17 cellular contexts compared by ENCODE assay signal in the genomic region with DNA sequence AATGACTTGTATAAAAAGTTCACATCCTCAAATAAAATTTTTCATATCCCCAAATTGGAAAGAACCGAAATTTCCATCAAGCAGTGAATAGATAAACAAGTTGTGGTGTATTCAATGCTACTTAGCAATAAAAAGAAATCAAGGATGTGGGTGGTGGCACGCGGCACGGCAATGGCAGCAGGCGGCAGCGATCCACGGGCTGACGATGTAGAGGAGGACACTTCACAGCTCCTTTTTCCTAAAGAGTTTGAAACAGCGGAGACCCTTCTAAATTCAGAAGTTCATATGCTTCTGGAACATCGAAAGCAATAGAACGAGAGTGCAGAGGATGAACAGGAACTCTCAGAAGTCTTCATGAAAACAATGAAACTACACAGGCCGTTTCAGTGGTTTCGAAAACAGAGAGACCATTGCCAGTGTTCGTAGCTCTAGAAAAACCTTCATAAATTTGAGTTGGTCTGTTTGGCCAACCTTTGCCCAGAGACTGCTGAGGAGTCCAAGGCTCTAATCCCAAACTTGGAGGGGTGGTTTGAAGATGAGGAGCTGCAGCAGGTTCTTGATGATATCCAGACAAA. TPM values are rescaled to one million over a fixed set of nuclear protein-coding genes. Genes with fewer than 3 reads are reported as not detected.
A peak's percentile ranks its signal among the peaks of the same experiment; 100 is the strongest.
DNase-seq lines count a peak whose midpoint lies in the region; ATAC-seq lines count a peak whose summit lies in the region.
"Had no signal": no experiment of that assay in that cellular context is flagged by ENCODE, and none has a peak within 500 bp of the region (broad histone marks: within the 10 kb centered on the region; RNA-seq: fewer than 3 reads in every experiment).

No MANE protein-coding gene starts in this region.

- peaks cover 28% of the 10 kb centered on the region for H3K4me1 Mint-ChIP-seq in activated CD4-positive, alpha-beta T cell treated with anti-CD3 and anti-CD28 coated beads, Interleukin-2, amount 10 ng/mL, durations not matched to agents 24 days and 14 days

- peak overlapping the region; percentile 80 for H3K27ac Mint-ChIP-seq in activated CD4-positive, alpha-beta T cell treated with anti-CD3 and anti-CD28 coated beads, Interleukin-2, amount 10 ng/mL, durations not matched to agents 24 days and 14 days

- H3K27ac ChIP-seq in thymus (ENCODE audit: low read depth) = peak overlapping the region; percentile 80
- H3K27ac ChIP-seq: dorsolateral prefrontal cortex, neutrophil had no signal

- H3K9me3 ChIP-seq in thymus (ENCODE audit: control insufficient read depth) = no peaks in the 10 kb centered on the region
- H3K9me3 ChIP-seq: neutrophil had no signal

- peaks cover 16% of the 10 kb centered on the region for H3K36me3 Mint-ChIP-seq in activated CD4-positive, alpha-beta T cell treated with anti-CD3 and anti-CD28 coated beads, Interleukin-2, amount 10 ng/mL, durations not matched to agents 24 days and 14 days (ENCODE audit: low read depth)

- H3K9me3 Mint-ChIP-seq in activated CD4-positive, alpha-beta T cell treated with anti-CD3 and anti-CD28 coated beads, Interleukin-2, amount 10 ng/mL, durations not matched to agents 24 days and 14 days = peaks cover 27% of the 10 kb centered on the region

- peaks cover 5% of the 10 kb centered on the region for H3K27me3 Mint-ChIP-seq in activated CD4-positive, alpha-beta T cell treated with anti-CD3 and anti-CD28 coated beads, Interleukin-2, amount 10 ng/mL, durations not matched to agents 24 days and 14 days

- peak overlapping the region; percentile 73 for H3K4me3 Mint-ChIP-seq in activated CD4-positive, alpha-beta T cell treated with anti-CD3 and anti-CD28 coated beads, Interleukin-2, amount 10 ng/mL, durations not matched to agents 24 days and 14 days

- no peak for ATAC-seq in HG03521 (IDR thresholded peaks at IDR 0.05; ENCODE audit: unreplicated experiment)
- ATAC-seq: left lobe of liver had no signal

- intact Hi-C loops in activated CD4-positive, alpha-beta T cell treated with anti-CD3 and anti-CD28 coated beads, Interleukin-2, amount 10 ng/mL, durations not matched to agents 24 days and 14 days (cut with micrococcal nuclease) = loop anchor here (5.0 kb wide), 1 partner anchor 78 kb away; no protein-coding TSS in a partner anchor

- H3K36me3 ChIP-seq in thymus (ENCODE audit: control insufficient read depth, insufficient read depth) = no peaks in the 10 kb centered on the region
- H3K36me3 ChIP-seq: neutrophil had no signal

- peak; percentile 16 for DNase-seq in stimulated activated CD4-positive, alpha-beta T cell treated with anti-CD3 and anti-CD28 coated beads, Interleukin-4, amount 100 ng/mL, for 1 hour
- no peak for DNase-seq in stimulated activated CD4-positive, alpha-beta T cell treated with anti-CD3 and anti-CD28 coated beads, Interleukin-12 subunit alpha, Interleukin-12 subunit beta, amount 100 ng/mL, for 4 hours
- DNase-seq in activated CD4-positive, alpha-beta T cell treated with anti-CD3 and anti-CD28 coated beads, Interleukin-2, amount 10 ng/mL, durations not matched to agents 24 days and 14 days = peak; percentile 78
- peak; percentile 26 for DNase-seq in activated naive CD4-positive, alpha-beta T cell treated with anti-CD3 and anti-CD28 coated beads, Interleukin-2, amount 50 U/mL, for 16 hours
- DNase-seq in HK-2 (ENCODE audit: unreplicated experiment) (no peak), OCI-M2 (lab: John Stamatoyannopoulos, UW; ENCODE audit: unreplicated experiment) (no peak)
- DNase-seq: dorsolateral prefrontal cortex, midbrain, NCI-H187, NCI-H510A had no signal

- 91% methylated on average over 14 of the region's 14 CpGs for WGBS in thymus

- peaks cover 12% of the 10 kb centered on the region for H3K4me1 ChIP-seq in thymus (ENCODE audit: control insufficient read depth, insufficient read depth, low read length)

- no peaks in the 10 kb centered on the region for H3K27me3 ChIP-seq in thymus (ENCODE audit: control insufficient read depth, insufficient read depth)
- H3K27me3 ChIP-seq: neutrophil had no signal

- no peak overlapping the region for H3K4me3 ChIP-seq in thymus (ENCODE audit: low read length)
- H3K4me3 ChIP-seq: dorsolateral prefrontal cortex had no signal

RNA-seq across cellular contexts. Expression of a gene that starts 9.8 kb away (rescaled TPM):
- 0.23 TPM in 1 of 2 replicates, not detected in the other for total RNA-seq in activated CD4-positive, alpha-beta T cell treated with anti-CD3 and anti-CD28 coated beads, Interleukin-2, amount 10 ng/mL, durations not matched to agents 24 days and 14 days
- polyA plus RNA-seq in thymus = 0.30 TPM
- total RNA-seq: dorsolateral prefrontal cortex, left lobe of liver, renal cortical epithelial cell, subcutaneous adipose tissue had no signal

RNA-seq across cellular contexts. Expression of a gene that starts 17.6 kb away (rescaled TPM):
- not detected in 2 replicates for total RNA-seq in activated CD4-positive, alpha-beta T cell treated with anti-CD3 and anti-CD28 coated beads, Interleukin-2, amount 10 ng/mL, durations not matched to agents 24 days and 14 days
- 2.7 TPM for polyA plus RNA-seq in thymus
- total RNA-seq: bronchial epithelial cell, renal cortical epithelial cell, subcutaneous adipose tissue had no signal

RNA-seq across cellular contexts. Expression of a gene that starts 57.2 kb away (rescaled TPM):
- not detected in 2 replicates for total RNA-seq in activated CD4-positive, alpha-beta T cell treated with anti-CD3 and anti-CD28 coated beads, Interleukin-2, amount 10 ng/mL, durations not matched to agents 24 days and 14 days
- polyA plus RNA-seq in thymus = 0.11 TPM
- total RNA-seq: bronchial epithelial cell, dorsolateral prefrontal cortex, left lobe of liver, renal cortical epithelial cell, subcutaneous adipose tissue had no signal

Comparison
In these comparisons a context has a peak if more than half of its experiments do, and no peak if none do; other contexts are left out.
1. DNase-seq: peak in stimulated activated CD4-positive, alpha-beta T cell treated with anti-CD3 and anti-CD28 coated beads, Interleukin-4, amount 100 ng/mL, for 1 hour (single experiment), activated CD4-positive, alpha-beta T cell treated with anti-CD3 and anti-CD28 coated beads, Interleukin-2, amount 10 ng/mL, durations not matched to agents 24 days and 14 days (single experiment) and activated naive CD4-positive, alpha-beta T cell treated with anti-CD3 and anti-CD28 coated beads, Interleukin-2, amount 50 U/mL, for 16 hours (single experiment); none in stimulated activated CD4-positive, alpha-beta T cell treated with anti-CD3 and anti-CD28 coated beads, Interleukin-12 subunit alpha, Interleukin-12 subunit beta, amount 100 ng/mL, for 4 hours (single experiment), HK-2 (single experiment) and OCI-M2 (single experiment).